Comparison of ENCODE assay signal across 14 cellular contexts in the genomic region with DNA sequence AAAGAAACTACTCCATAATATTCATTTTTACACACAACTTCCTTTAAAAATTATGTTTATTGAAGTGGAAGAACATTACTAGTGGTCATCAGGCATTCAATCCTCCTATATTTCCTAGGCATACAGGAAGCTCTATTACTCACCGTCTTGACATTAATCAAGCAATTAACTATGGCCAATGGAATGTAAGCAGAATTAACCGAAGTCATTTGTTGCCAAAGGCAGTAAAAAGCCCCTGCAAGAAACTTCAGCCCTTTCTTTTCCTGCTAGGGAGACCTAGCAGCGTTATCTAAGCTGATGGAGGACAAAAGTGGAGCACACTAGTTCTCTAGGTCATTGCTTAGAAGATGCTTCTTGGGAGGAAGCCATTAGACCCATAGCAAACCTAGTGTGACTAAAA.
DNase-seq lines count a peak whose midpoint lies in the region; FAIRE-seq and TF ChIP-seq lines count a peak whose summit lies in the region.
"Had no signal": no experiment of that assay in that cellular context is flagged by ENCODE, and none has a peak within 500 bp of the region (broad histone marks: within the 10 kb centered on the region; RNA-seq: fewer than 3 reads in every experiment).

No MANE protein-coding gene starts in this region.

- no peaks in the 10 kb centered on the region for H3K36me3 Mint-ChIP-seq in Caco-2 (ENCODE audit: insufficient read depth, unreplicated experiment)
- H3K36me3 Mint-ChIP-seq: CD4-positive, alpha-beta memory T cell had no signal

- CTCF ChIA-PET in Caco-2 (lab: Charles Lee) = no interaction called here

- H3K9me3 Mint-ChIP-seq in Caco-2 (ENCODE audit: unreplicated experiment) = no peaks in the 10 kb centered on the region

- peak; percentile 35 for DNase-seq in ELR (ENCODE audit: low read depth)
- peak; percentile 14 for DNase-seq in RPMI7951 (ENCODE audit: low read depth)
- peak; percentile 37 for DNase-seq in bronchial epithelial cell (ENCODE audit: low read depth)
- peak; percentile 11 for DNase-seq in non-pigmented ciliary epithelial cell (ENCODE audit: low read depth)
- no peak for DNase-seq in ecto neural progenitor cell (ENCODE audit: low spot score)
- DNase-seq in Caco-2 = no peak
- no peak for DNase-seq in NCI-H2107 treated with DMSO at 0.1 percent for 48 hours (lab: John Stamatoyannopoulos, UW; ENCODE audit: unreplicated experiment)
- no peak for DNase-seq in HUDEP-2 (lab: John Stamatoyannopoulos, UW; ENCODE audit: unreplicated experiment in 76 of 76)
- DNase-seq: CD4-positive, alpha-beta memory T cell; NCI-H1436 treated with DMSO at 0.1 percent for 48 hours; NCI-H2029 treated with DMSO at 0.1 percent for 48 hours; NCI-H524 had no signal

- BruUV-seq in Caco-2 (replicated peaks; lab: Mats Ljungman, UMichigan) = no TSS peak

- intact Hi-C loops in Caco-2 (cut with micrococcal nuclease; ENCODE audit: unreplicated experiment) = no loop called here

- no peak for TF ChIP-seq CTCF in bronchial epithelial cell (IDR thresholded peaks at IDR 0.05; ENCODE audit: insufficient read depth, low read length, severe bottlenecking)
- no peak for TF ChIP-seq CTCF in Caco-2 (IDR thresholded peaks at IDR 0.05; ENCODE audit: insufficient read depth in 1 of 2, low read depth in 1 of 2, low read length in 1 of 2, severe bottlenecking in 1 of 2, unreplicated experiment in 1 of 2)

- FAIRE-seq in bronchial epithelial cell (lab: Jason Lieb, UNC) = no peak
- FAIRE-seq: K562 had no signal

- H3K36me3 ChIP-seq in bronchial epithelial cell (ENCODE audit: control insufficient read depth, insufficient read depth, low read length) (no peaks in the 10 kb centered on the region), Caco-2 (ENCODE audit: control insufficient read depth, insufficient read depth, low read length) (no peaks in the 10 kb centered on the region)
- H3K36me3 ChIP-seq: HAP-1 had no signal

- H3K4me3 ChIP-seq in bronchial epithelial cell (ENCODE audit: low read depth, low read length) = no peak overlapping the region
- H3K4me3 ChIP-seq in Caco-2 (ENCODE audit: low read depth, low read length) = no peak overlapping the region
- H3K4me3 ChIP-seq: HAP-1, K562 had no signal

- no peaks in the 10 kb centered on the region for H3K27me3 Mint-ChIP-seq in Caco-2 (ENCODE audit: insufficient read depth, unreplicated experiment)
- H3K27me3 Mint-ChIP-seq: CD4-positive, alpha-beta memory T cell had no signal

- H3K27me3 ChIP-seq in bronchial epithelial cell (ENCODE audit: control insufficient read depth, insufficient read depth, low read length) (no peaks in the 10 kb centered on the region), Caco-2 (replicated peaks; ENCODE audit: control insufficient read depth, insufficient read depth, low read length) (no peaks in the 10 kb centered on the region)

- H3K27ac Mint-ChIP-seq in Caco-2 (ENCODE audit: unreplicated experiment) = no peak overlapping the region
- H3K27ac Mint-ChIP-seq: CD4-positive, alpha-beta memory T cell had no signal

- H3K4me3 Mint-ChIP-seq in Caco-2 (ENCODE audit: unreplicated experiment) = no peak overlapping the region
- H3K4me3 Mint-ChIP-seq: CD4-positive, alpha-beta memory T cell had no signal

- POLR2A ChIA-PET in Caco-2 (lab: Charles Lee) = no interaction called here

- H3K4me1 ChIP-seq in Caco-2 = no peaks in the 10 kb centered on the region
- H3K4me1 ChIP-seq: HAP-1 had no signal

- no peaks in the 10 kb centered on the region for H3K4me1 Mint-ChIP-seq in Caco-2 (ENCODE audit: low read depth, unreplicated experiment)
- H3K4me1 Mint-ChIP-seq: CD4-positive, alpha-beta memory T cell had no signal

- H3K9me3 ChIP-seq in Caco-2 = no peaks in the 10 kb centered on the region
- H3K9me3 ChIP-seq: HAP-1 had no signal

Comparison
In these comparisons a context has a peak if more than half of its experiments do, and no peak if none do; other contexts are left out.
1. DNase-seq: peak in ELR (single experiment), RPMI7951 (single experiment), bronchial epithelial cell (single experiment) and non-pigmented ciliary epithelial cell (single experiment); none in ecto neural progenitor cell (single experiment), Caco-2 (0 of 2), NCI-H2107 treated with DMSO at 0.1 percent for 48 hours (single experiment) and HUDEP-2 (0 of 76).